8 cellular contexts compared by ENCODE assay signal in genomic region chr3:114362815-114363214, GRCh38.
A peak's percentile ranks its signal among the peaks of the same experiment; 100 is the strongest.
DNase-seq lines count a peak whose midpoint lies in the region; ATAC-seq and TF ChIP-seq lines count a peak whose summit lies in the region.

No MANE protein-coding gene starts in this region.

- intact Hi-C loops in transverse colon (cut with DNase I; ENCODE audit: low total_unique reads) = no loop called here

- no peaks in the 10 kb centered on the region for H3K36me3 ChIP-seq in WERI-Rb-1
- H3K36me3 ChIP-seq in hepatocyte (replicated peaks; ENCODE audit: insufficient read depth, low read depth) = no peaks in the 10 kb centered on the region
- no peaks in the 10 kb centered on the region for H3K36me3 ChIP-seq in transverse colon

- H2AFZ ChIP-seq in hepatocyte = no peak overlapping the region

- peak; percentile 45 for DNase-seq in NCI-H1694 treated with DMSO at 0.1 percent for 48 hours (lab: John Stamatoyannopoulos, UW)
- DNase-seq in NCI-H1694 (lab: John Stamatoyannopoulos, UW) = no peak
- DNase-seq in WERI-Rb-1 = no peak
- DNase-seq in hepatocyte (ENCODE audit: low spot score) = peak; percentile 17
- DNase-seq in transverse colon = no peak
- DNase-seq in activated CD4-positive, alpha-beta T cell treated with anti-CD3 and anti-CD28 coated beads, Interleukin-2, amount 50 U/mL, for 1 hour = no peak
- no peak for DNase-seq in iPS-NIHi11 (ENCODE audit: low spot score)

- TF ChIP-seq CTCF in WERI-Rb-1 (IDR thresholded peaks at IDR 0.05; ENCODE audit: low read depth, low read length) = 0 out of 2 replicates have a peak, but pooled peaks have one; percentile 3
- TF ChIP-seq CTCF in hepatocyte (IDR thresholded peaks at IDR 0.05; ENCODE audit: poor library complexity) = peak; percentile 49
- TF ChIP-seq CTCF in transverse colon (IDR thresholded peaks at IDR 0.05) = peak in 3 of 5 experiments; percentile 26 to 31 (median 31)

- H3K4me3 ChIP-seq in WERI-Rb-1 (ENCODE audit: low read depth, low read length) = no peak overlapping the region
- H3K4me3 ChIP-seq in hepatocyte = no peak overlapping the region
- no peak overlapping the region for H3K4me3 ChIP-seq in transverse colon

- H3K27me3 ChIP-seq in WERI-Rb-1 (ENCODE audit: insufficient read depth, low read depth, severe bottlenecking) (peaks cover 10% of the 10 kb centered on the region), hepatocyte (no peaks in the 10 kb centered on the region), transverse colon (no peaks in the 10 kb centered on the region)

- H3K9me3 ChIP-seq in WERI-Rb-1 (ENCODE audit: severe bottlenecking) = no peaks in the 10 kb centered on the region
- no peaks in the 10 kb centered on the region for H3K9me3 ChIP-seq in hepatocyte (ENCODE audit: low read depth)
- H3K9me3 ChIP-seq in transverse colon = no peaks in the 10 kb centered on the region

- peak; percentile 48 for ATAC-seq in HG03280 (IDR thresholded peaks at IDR 0.05; ENCODE audit: unreplicated experiment)

- no peaks in the 10 kb centered on the region for H3K79me2 ChIP-seq in hepatocyte

- H3K4me2 ChIP-seq in hepatocyte = no peak overlapping the region

- H3K4me1 ChIP-seq in hepatocyte (ENCODE audit: insufficient read depth) = peaks cover 8% of the 10 kb centered on the region
- peaks cover 6 to 13% (median 10%) of the 10 kb centered on the region in 4 donors for H3K4me1 ChIP-seq in transverse colon

- in situ Hi-C loops in transverse colon (cut with MboI; ENCODE audit: low pct_ligation_motif_present in 1 of 4, low pct_unique_long_range_greater_than_20kb in 1 of 4, low sequenced_read_pairs in 3 of 4) = no loop called here

- H3K9me2 ChIP-seq in hepatocyte (replicated peaks; ENCODE audit: insufficient read depth) = no peaks in the 10 kb centered on the region

- TF ChIP-seq EP300 in transverse colon (IDR thresholded peaks at IDR 0.05; ENCODE audit: low read depth) = no peak

- WGBS in hepatocyte (ENCODE audit: low lambda C conversion rate, missing lambda C conversion rate) = 96% methylated on average over 1 of the region's 1 CpG
- WGBS in transverse colon (ENCODE audit: low coverage in 1 of 2), 2 donors = 78 to 100% methylated on average over 1 of the region's 1 CpG

- no peaks in the 10 kb centered on the region for H4K20me1 ChIP-seq in hepatocyte (ENCODE audit: insufficient read depth, poor library complexity, severe bottlenecking)

- no peak for TF ChIP-seq POLR2A in transverse colon (IDR thresholded peaks at IDR 0.05)

- H3K27ac ChIP-seq in WERI-Rb-1 (no peak overlapping the region), hepatocyte (no peak overlapping the region), transverse colon (no peak overlapping the region)

Comparison
In these comparisons a context has a peak if more than half of its experiments do, and no peak if none do; other contexts are left out.
1. DNase-seq: peak in NCI-H1694 treated with DMSO at 0.1 percent for 48 hours (single experiment) and hepatocyte (single experiment); none in NCI-H1694 (single experiment), WERI-Rb-1 (single experiment), transverse colon (single experiment), activated CD4-positive, alpha-beta T cell treated with anti-CD3 and anti-CD28 coated beads, Interleukin-2, amount 50 U/mL, for 1 hour (single experiment) and iPS-NIHi11 (single experiment).
2. Peak in every context shown above with its lines, with median percentiles within 50 percentile points of each other: CTCF ChIP-seq.